ENCODE assay signal across 8 cellular contexts in the genomic region with DNA sequence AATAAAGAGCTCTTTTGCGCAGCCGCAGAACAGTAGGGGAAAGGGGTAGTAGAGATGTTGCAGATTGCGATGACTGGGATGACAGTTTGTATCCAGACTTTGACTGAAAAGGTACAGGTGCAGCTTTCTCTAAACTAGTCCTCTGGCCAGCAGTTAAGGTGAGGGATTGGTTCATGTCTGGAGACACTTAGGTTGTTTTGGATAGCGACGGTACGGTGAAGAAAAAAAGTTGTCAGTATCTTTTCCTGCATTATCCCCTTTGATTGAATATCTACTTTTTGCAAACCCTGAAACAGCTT. TPM values are rescaled to one million over a fixed set of nuclear protein-coding genes. Genes with fewer than 3 reads are reported as not detected.
DNase-seq lines count a peak whose midpoint lies in the region; ATAC-seq and TF ChIP-seq lines count a peak whose summit lies in the region.

No MANE protein-coding gene starts in this region.

- no peak for ATAC-seq in CD4-positive, CD25-positive, alpha-beta regulatory T cell (ENCODE audit: low read depth in 2 of 2)
- no peak for ATAC-seq in GM18870 (IDR thresholded peaks at IDR 0.05; ENCODE audit: unreplicated experiment)

- no peaks in the 10 kb centered on the region for H3K27me3 ChIP-seq in CD4-positive, CD25-positive, alpha-beta regulatory T cell (ENCODE audit: control insufficient read depth, insufficient read depth, low read length)
- no peaks in the 10 kb centered on the region for H3K27me3 ChIP-seq in adipocyte (replicated peaks; ENCODE audit: control insufficient read depth, insufficient read depth, low read length)
- no peaks in the 10 kb centered on the region for H3K27me3 ChIP-seq in tibial artery

- H3K27me3 Mint-ChIP-seq in CD4-positive, CD25-positive, alpha-beta regulatory T cell = peaks cover 16% of the 10 kb centered on the region

- no peaks in the 10 kb centered on the region for H3K9me3 ChIP-seq in CD4-positive, CD25-positive, alpha-beta regulatory T cell (ENCODE audit: control insufficient read depth in 2 of 2, low read length in 2 of 2)
- H3K9me3 ChIP-seq in KOPT-K1 (ENCODE audit: insufficient read depth, low read length, poor library complexity, severe bottlenecking) (no peaks in the 10 kb centered on the region), adipocyte (ENCODE audit: control insufficient read depth, low read length) (no peaks in the 10 kb centered on the region), tibial artery (no peaks in the 10 kb centered on the region)

- H3K27ac Mint-ChIP-seq in CD4-positive, CD25-positive, alpha-beta regulatory T cell = peak overlapping the region; percentile 99 to 100 (median 99)

- peak in 1 of 3 donors; percentile 63 for DNase-seq in CD4-positive, CD25-positive, alpha-beta regulatory T cell
- no peak for DNase-seq in adipocyte (ENCODE audit: low read depth)
- DNase-seq in kidney tubule cell (ENCODE audit: low spot score) = peak; percentile 54
- DNase-seq in tibial artery = no peak
- DNase-seq in HuH-7.5 (ENCODE audit: low spot score) = no peak
- no peak for DNase-seq in CD1c-positive myeloid dendritic cell (ENCODE audit: extremely low spot score)

- peak overlapping the region; percentile 95 for H3K4me3 ChIP-seq in CD4-positive, CD25-positive, alpha-beta regulatory T cell (ENCODE audit: low read depth, low read length)
- peak overlapping the region; percentile 100 for H3K4me3 ChIP-seq in adipocyte (ENCODE audit: low read length)
- H3K4me3 ChIP-seq in tibial artery = peak overlapping the region; percentile 85

- peaks cover 16 to 70% (median 38%) of the 10 kb centered on the region in 4 donors for H3K4me1 Mint-ChIP-seq in CD4-positive, CD25-positive, alpha-beta regulatory T cell

- H3K4me3 Mint-ChIP-seq in CD4-positive, CD25-positive, alpha-beta regulatory T cell = peak overlapping the region; percentile 99 to 100 (median 100)

- peaks cover 26% of the 10 kb centered on the region for H3K36me3 ChIP-seq in CD4-positive, CD25-positive, alpha-beta regulatory T cell (ENCODE audit: control insufficient read depth, insufficient read depth, low read length)
- H3K36me3 ChIP-seq in KOPT-K1 (ENCODE audit: insufficient read depth, low read length) = peaks cover 70% of the 10 kb centered on the region
- peaks cover 30% of the 10 kb centered on the region for H3K36me3 ChIP-seq in adipocyte (ENCODE audit: control insufficient read depth, insufficient read depth, low read length, severe bottlenecking)
- H3K36me3 ChIP-seq in tibial artery = peaks cover 6 to 32% (median 23%) of the 10 kb centered on the region in 3 donors

- intact Hi-C loops in tibial artery (cut with DNase I; ENCODE audit: low total_unique reads) = loop anchor here (5.0 kb wide), 1 partner anchor 60 kb away; a partner anchor contains a TSS

- peaks cover 32% of the 10 kb centered on the region for H3K4me1 ChIP-seq in CD4-positive, CD25-positive, alpha-beta regulatory T cell (ENCODE audit: control insufficient read depth, insufficient read depth, low read length, poor library complexity, severe bottlenecking)
- peaks cover 24% of the 10 kb centered on the region for H3K4me1 ChIP-seq in adipocyte (ENCODE audit: control insufficient read depth, insufficient read depth, low read length)
- H3K4me1 ChIP-seq in tibial artery = peaks cover 0 to 28% (median 18%) of the 10 kb centered on the region in 4 donors

- no peak for TF ChIP-seq CTCF in tibial artery (IDR thresholded peaks at IDR 0.05)

- H3K36me3 Mint-ChIP-seq in CD4-positive, CD25-positive, alpha-beta regulatory T cell = peaks cover 21% of the 10 kb centered on the region

- no peaks in the 10 kb centered on the region for H3K9me3 Mint-ChIP-seq in CD4-positive, CD25-positive, alpha-beta regulatory T cell

- H3K27ac ChIP-seq in CD4-positive, CD25-positive, alpha-beta regulatory T cell (ENCODE audit: insufficient read depth, low read length, poor library complexity, severe bottlenecking) = peak overlapping the region; percentile 99
- H3K27ac ChIP-seq in KOPT-K1 (ENCODE audit: low read depth, low read length, poor library complexity, severe bottlenecking) (peak overlapping the region; percentile 93), tibial artery (peak overlapping the region; percentile 98 to 100)

- H3K9ac ChIP-seq in adipocyte (ENCODE audit: low read length) = peak overlapping the region; percentile 98

RNA-seq across cellular contexts. Expression of a gene that starts 0.5 kb away (rescaled TPM):
- 12.0 TPM for total RNA-seq in CD4-positive, CD25-positive, alpha-beta regulatory T cell
- polyA plus RNA-seq in CD4-positive, CD25-positive, alpha-beta regulatory T cell = 10 to 100 TPM in 1 of 4 donors, 1 to 10 TPM in 3; 4.9 to 10.1 (median 7.7) TPM

RNA-seq across cellular contexts. Expression of a gene that starts 1.3 kb away (rescaled TPM):
- 189 TPM for total RNA-seq in CD4-positive, CD25-positive, alpha-beta regulatory T cell
- polyA plus RNA-seq in CD4-positive, CD25-positive, alpha-beta regulatory T cell = 10 to 100 TPM; 36.6 to 41.7 (median 37.6) TPM

RNA-seq across cellular contexts. Expression of a gene that starts 13.6 kb away (rescaled TPM):
- total RNA-seq in CD4-positive, CD25-positive, alpha-beta regulatory T cell = 113 TPM
- polyA plus RNA-seq in CD4-positive, CD25-positive, alpha-beta regulatory T cell = 10 to 100 TPM; 14.3 to 25.3 (median 16.4) TPM

RNA-seq across cellular contexts. Expression of a gene that starts 59.4 kb away (rescaled TPM):
- total RNA-seq in CD4-positive, CD25-positive, alpha-beta regulatory T cell = 164 TPM
- 10 to 100 TPM; 18.0 to 22.9 (median 19.7) TPM for polyA plus RNA-seq in CD4-positive, CD25-positive, alpha-beta regulatory T cell
